In genomic region chr13:35838356-35838755, GRCh38 we compare ENCODE assay signal across 18 cellular contexts.
DNase-seq lines count a peak whose midpoint lies in the region; ATAC-seq and TF ChIP-seq lines count a peak whose summit lies in the region.
"Had no signal": no experiment of that assay in that cellular context is flagged by ENCODE, and none has a peak within 500 bp of the region (broad histone marks: within the 10 kb centered on the region; RNA-seq: fewer than 3 reads in every experiment).

No MANE protein-coding gene starts in this region.

- H3K4me2 ChIP-seq in fibroblast of lung (ENCODE audit: extremely low read depth, insufficient read depth, low read length) = no peak overlapping the region
- peak overlapping the region; percentile 43 for H3K4me2 ChIP-seq in smooth muscle cell
- H3K4me2 ChIP-seq: KMS-11 had no signal

- H3K9me3 ChIP-seq in breast epithelium (no peaks in the 10 kb centered on the region), fibroblast of lung (ENCODE audit: control insufficient read depth, insufficient read depth, low read depth, low read length) (no peaks in the 10 kb centered on the region), smooth muscle cell (replicated peaks; ENCODE audit: low read depth) (no peaks in the 10 kb centered on the region), right lobe of liver (no peaks in the 10 kb centered on the region)
- H3K9me3 ChIP-seq: transverse colon had no signal

- CTCF ChIA-PET in MCF 10A (lab: Yijun Ruan, JAX) = no interaction called here

- DNase-seq in breast epithelium (ENCODE audit: low spot score in 2 of 2) (no peak), MCF 10A (ENCODE audit: unreplicated experiment) (no peak), SW480 (ENCODE audit: low spot score) (peak; percentile 69), fibroblast of lung (ENCODE audit: low read depth in 2 of 2) (peak; percentile 4 to 96), smooth muscle cell (lab: John Stamatoyannopoulos, UW; ENCODE audit: unreplicated experiment) (no peak), lower leg skin (ENCODE audit: low spot score in 2 of 2) (no peak), OCI-M2 (lab: John Stamatoyannopoulos, UW; ENCODE audit: unreplicated experiment) (no peak), right lobe of liver (no peak)
- DNase-seq: activated T-cell treated with anti-CD3 and anti-CD28 coated beads, Interleukin-2, amount 50 U/mL, for 1 hour; DMS79 treated with DMSO at 0.1 percent for 48 hours; naive thymus-derived CD4-positive, alpha-beta T cell; NCI-H187; NCI-H748 treated with DMSO at 0.1 percent for 48 hours; transverse colon had no signal

- peak; percentile 16 for TF ChIP-seq POLR2A in breast epithelium (IDR thresholded peaks at IDR 0.05)
- TF ChIP-seq POLR2A in lower leg skin (IDR thresholded peaks at IDR 0.05) = no peak
- no peak for TF ChIP-seq POLR2A in right lobe of liver (IDR thresholded peaks at IDR 0.05)

- no TSS peak for BruUV-seq in MCF 10A (replicated peaks; lab: Mats Ljungman, UMichigan)

- no peaks in the 10 kb centered on the region for H4K20me1 ChIP-seq in fibroblast of lung (ENCODE audit: control insufficient read depth, extremely low read depth, insufficient read depth, low read length)
- H4K20me1 ChIP-seq in smooth muscle cell (ENCODE audit: low read depth) = no peaks in the 10 kb centered on the region

- H3K4me3 Mint-ChIP-seq in MCF 10A (ENCODE audit: unreplicated experiment) = no peak overlapping the region
- H3K4me3 Mint-ChIP-seq: brain; naive thymus-derived CD4-positive, alpha-beta T cell had no signal

- 24% methylated on average over 1 of the region's 1 CpG for WGBS in smooth muscle cell (ENCODE audit: low lambda C conversion rate)
- WGBS in lower leg skin, 2 donors = 56 to 63% methylated on average over 1 of the region's 1 CpG
- 25% methylated on average over 1 of the region's 1 CpG for WGBS in right lobe of liver (ENCODE audit: insufficient coverage, low coverage, low lambda C conversion rate, missing lambda C conversion rate)

- no peaks in the 10 kb centered on the region for H3K27me3 ChIP-seq in breast epithelium
- H3K27me3 ChIP-seq in fibroblast of lung (ENCODE audit: control insufficient read depth, insufficient read depth, low read length) = no peaks in the 10 kb centered on the region
- H3K27me3 ChIP-seq in smooth muscle cell (ENCODE audit: low read depth) = no peaks in the 10 kb centered on the region
- H3K27me3 ChIP-seq in right lobe of liver = no peaks in the 10 kb centered on the region
- H3K27me3 ChIP-seq: transverse colon had no signal

- H3K36me3 ChIP-seq in breast epithelium = no peaks in the 10 kb centered on the region
- no peaks in the 10 kb centered on the region for H3K36me3 ChIP-seq in fibroblast of lung (ENCODE audit: control insufficient read depth, insufficient read depth, low read length)
- H3K36me3 ChIP-seq in smooth muscle cell (ENCODE audit: low read depth) = no peaks in the 10 kb centered on the region
- no peaks in the 10 kb centered on the region for H3K36me3 ChIP-seq in right lobe of liver
- H3K36me3 ChIP-seq: transverse colon had no signal

- H2AFZ ChIP-seq in fibroblast of lung (ENCODE audit: low read length) (no peak overlapping the region), smooth muscle cell (ENCODE audit: low read depth) (no peak overlapping the region)

- no peaks in the 10 kb centered on the region for H3K36me3 Mint-ChIP-seq in MCF 10A (ENCODE audit: insufficient read depth, unreplicated experiment)
- H3K36me3 Mint-ChIP-seq: naive thymus-derived CD4-positive, alpha-beta T cell had no signal

- no peak overlapping the region for H3K4me3 ChIP-seq in breast epithelium
- no peak overlapping the region for H3K4me3 ChIP-seq in fibroblast of lung (replicated peaks in 1 of 4; ENCODE audit: control extremely low read depth in 1 of 4, insufficient read depth in 1 of 4, low read depth in 3 of 4, low read length in 4 of 4)
- no peak overlapping the region for H3K4me3 ChIP-seq in smooth muscle cell
- no peak overlapping the region for H3K4me3 ChIP-seq in lower leg skin (ENCODE audit: low read depth, poor library complexity, severe bottlenecking)
- no peak overlapping the region for H3K4me3 ChIP-seq in right lobe of liver
- H3K4me3 ChIP-seq: SK-N-MC, transverse colon had no signal

- POLR2A ChIA-PET in MCF 10A (lab: Yijun Ruan, JAX) = no interaction called here

- H3K4me1 ChIP-seq in breast epithelium (no peaks in the 10 kb centered on the region), fibroblast of lung (ENCODE audit: control insufficient read depth, extremely low read depth, insufficient read depth, low read length) (no peaks in the 10 kb centered on the region), smooth muscle cell (ENCODE audit: low read depth) (no peaks in the 10 kb centered on the region), right lobe of liver (no peaks in the 10 kb centered on the region)
- H3K4me1 ChIP-seq: transverse colon had no signal

- no peaks in the 10 kb centered on the region for H3K9me3 Mint-ChIP-seq in MCF 10A (ENCODE audit: unreplicated experiment)

- H3K27ac ChIP-seq in breast epithelium = peak overlapping the region; percentile 69 to 78
- H3K27ac ChIP-seq in fibroblast of lung (ENCODE audit: insufficient read depth, low read length) = peak overlapping the region; percentile 44
- peak overlapping the region; percentile 8 for H3K27ac ChIP-seq in smooth muscle cell (ENCODE audit: low read depth)
- H3K27ac ChIP-seq in right lobe of liver = no peak overlapping the region
- H3K27ac ChIP-seq: 22Rv1, KMS-11, SK-N-MC, transverse colon had no signal

- no peaks in the 10 kb centered on the region for H3K4me1 Mint-ChIP-seq in MCF 10A (ENCODE audit: insufficient read depth, unreplicated experiment)
- H3K4me1 Mint-ChIP-seq: naive thymus-derived CD4-positive, alpha-beta T cell had no signal

- H3K27me3 Mint-ChIP-seq in MCF 10A (ENCODE audit: insufficient read depth, unreplicated experiment) = no peaks in the 10 kb centered on the region
- H3K27me3 Mint-ChIP-seq: brain had no signal

- ATAC-seq in right lobe of liver = no peak
- ATAC-seq: naive thymus-derived CD4-positive, alpha-beta T cell had no signal

- TF ChIP-seq CTCF in breast epithelium (IDR thresholded peaks at IDR 0.05) (no peak), MCF 10A (IDR thresholded peaks at IDR 0.05; ENCODE audit: unreplicated experiment) (no peak), fibroblast of lung (conservative IDR thresholded peaks at IDR 0.05 in 1 of 2, IDR thresholded peaks at IDR 0.05 in 1 of 2; ENCODE audit: low read depth in 1 of 2, low read length in 2 of 2) (no peak), smooth muscle cell (IDR thresholded peaks at IDR 0.05; ENCODE audit: borderline replicate concordance, insufficient read depth, poor library complexity, severe bottlenecking) (no peak), lower leg skin (IDR thresholded peaks at IDR 0.05) (no peak), right lobe of liver (IDR thresholded peaks at IDR 0.05) (no peak)

- H3K9ac ChIP-seq in fibroblast of lung (ENCODE audit: insufficient read depth, low read length) = no peak overlapping the region
- no peak overlapping the region for H3K9ac ChIP-seq in smooth muscle cell (ENCODE audit: low read depth)
- H3K9ac ChIP-seq: KMS-11 had no signal

- no peak overlapping the region for H3K27ac Mint-ChIP-seq in MCF 10A (ENCODE audit: low read depth, unreplicated experiment)
- H3K27ac Mint-ChIP-seq: naive thymus-derived CD4-positive, alpha-beta T cell had no signal

- H3F3A ChIP-seq in smooth muscle cell (ENCODE audit: low read depth) = no peaks in the 10 kb centered on the region

- H3K79me2 ChIP-seq in fibroblast of lung (ENCODE audit: control insufficient read depth, insufficient read depth, low read length) (no peaks in the 10 kb centered on the region), smooth muscle cell (ENCODE audit: low read depth) (no peaks in the 10 kb centered on the region)

- intact Hi-C loops in breast epithelium (cut with DNase I; ENCODE audit: low total_unique reads) (no loop called here), MCF 10A (cut with micrococcal nuclease) (no loop called here), lower leg skin (cut with DNase I; ENCODE audit: low total_unique reads) (no loop called here), right lobe of liver (cut with DNase I) (no loop called here)

Comparison
In these comparisons a context has a peak if more than half of its experiments do, and no peak if none do; other contexts are left out.
1. DNase-seq: peak in SW480 (single experiment) and fibroblast of lung (2 of 2); none in breast epithelium (0 of 2), MCF 10A (single experiment), smooth muscle cell (single experiment), lower leg skin (0 of 2), OCI-M2 (single experiment) and right lobe of liver (0 of 3).
2. H3K27ac ChIP-seq: peak in breast epithelium (2 of 2), fibroblast of lung (single experiment) and smooth muscle cell (single experiment); none in right lobe of liver (0 of 3).